ENCODE assay signal across 16 cellular contexts in genomic region chr2:96099861-96100798, GRCh38. TPM values are rescaled to one million over a fixed set of nuclear protein-coding genes. Genes with fewer than 3 reads are reported as not detected.
DNase-seq lines count a peak whose midpoint lies in the region; ATAC-seq and TF ChIP-seq lines count a peak whose summit lies in the region.
"Had no signal": no experiment of that assay in that cellular context is flagged by ENCODE, and none has a peak within 500 bp of the region (broad histone marks: within the 10 kb centered on the region; RNA-seq: fewer than 3 reads in every experiment).

No MANE protein-coding gene starts in this region.

- intact Hi-C loops in left ventricle myocardium superior (cut with micrococcal nuclease), result no loop called here
- intact Hi-C loops in A673 (cut with micrococcal nuclease; ENCODE audit: unreplicated experiment), result no loop called here

- no peak for ATAC-seq in activated CD4-positive, CD25-positive, alpha-beta regulatory T cell treated with anti-CD3 and anti-CD28 coated beads, Interleukin-2, amount 50 U/mL, for 24 hours
- ATAC-seq in left ventricle myocardium superior, result no peak
- peak; percentile 25 for ATAC-seq in stimulated activated effector memory CD8-positive, alpha-beta T cell treated with anti-CD3 and anti-CD28 coated beads, Interleukin-12 subunit alpha, Interleukin-12 subunit beta, amount 100 ng/mL, for 72 hours
- ATAC-seq in GM19328 (IDR thresholded peaks at IDR 0.05; ENCODE audit: unreplicated experiment), result no peak

- no peak overlapping the region for H3K4me3 Mint-ChIP-seq in stimulated activated effector memory CD8-positive, alpha-beta T cell treated with anti-CD3 and anti-CD28 coated beads, Interleukin-12 subunit alpha, Interleukin-12 subunit beta, amount 100 ng/mL, for 72 hours

- H3K9me3 Mint-ChIP-seq in stimulated activated effector memory CD8-positive, alpha-beta T cell treated with anti-CD3 and anti-CD28 coated beads, Interleukin-12 subunit alpha, Interleukin-12 subunit beta, amount 100 ng/mL, for 72 hours, result peaks cover 3% of the 10 kb centered on the region

- POLR2A ChIA-PET in A673 (lab: Charles Lee; ENCODE audit: low non-redundant PET), result no interaction called here

- H3K27me3 ChIP-seq in SJCRH30 (no peaks in the 10 kb centered on the region), A673 (replicated peaks; ENCODE audit: insufficient read depth, low read depth, low read length, poor library complexity) (no peaks in the 10 kb centered on the region)
- H3K27me3 ChIP-seq: hepatocyte had no signal

- H3K36me3 Mint-ChIP-seq in stimulated activated effector memory CD8-positive, alpha-beta T cell treated with anti-CD3 and anti-CD28 coated beads, Interleukin-12 subunit alpha, Interleukin-12 subunit beta, amount 100 ng/mL, for 72 hours, result no peaks in the 10 kb centered on the region

- no TSS peak for BruUV-seq in A673 (replicated peaks; lab: Mats Ljungman, UMichigan)

- no peaks in the 10 kb centered on the region for H3K36me3 ChIP-seq in SJCRH30
- H3K36me3 ChIP-seq in A673 (ENCODE audit: insufficient read depth, low read length, poor library complexity, severe bottlenecking), result no peaks in the 10 kb centered on the region

- CTCF ChIA-PET in A673 (lab: Charles Lee), result interaction anchor here (0.8 kb wide), 1 partner anchor 74 kb away, joined by 3 read pairs; no protein-coding TSS in a partner anchor

- H3K4me3 ChIP-seq in SJCRH30, result no peak overlapping the region
- H3K4me3 ChIP-seq in A673 (ENCODE audit: low read depth, low read length, poor library complexity, severe bottlenecking), result no peak overlapping the region
- H3K4me3 ChIP-seq: hepatocyte, SK-N-MC, skin epidermis had no signal

- H3K27ac ChIP-seq in SJCRH30 (no peak overlapping the region), A673 (ENCODE audit: low read depth, low read length, poor library complexity, severe bottlenecking) (no peak overlapping the region)
- H3K27ac ChIP-seq: hepatocyte, SK-N-MC, skin epidermis had no signal

- DNase-seq in activated CD4-positive, CD25-positive, alpha-beta regulatory T cell treated with anti-CD3 and anti-CD28 coated beads, Interleukin-2, amount 50 U/mL, for 72 hours, result peak; percentile 21
- peak; percentile 64 to 65 for DNase-seq in SJCRH30
- peak; percentile 24 for DNase-seq in left ventricle myocardium superior
- no peak for DNase-seq in stimulated activated effector memory CD8-positive, alpha-beta T cell treated with anti-CD3 and anti-CD28 coated beads, Interleukin-12 subunit alpha, Interleukin-12 subunit beta, amount 100 ng/mL, for 72 hours (ENCODE audit: low spot score in 2 of 2)
- no peak for DNase-seq in A673 (ENCODE audit: low spot score)
- no peak for DNase-seq in stimulated activated CD4-positive, alpha-beta T cell treated with anti-CD3 and anti-CD28 coated beads, Interleukin-12 subunit alpha, Interleukin-12 subunit beta, amount 100 ng/mL, for 4 hours
- DNase-seq: activated CD4-positive, alpha-beta T cell treated with anti-CD3 and anti-CD28 coated beads for 48 hours; amniotic stem cell; effector memory CD4-positive, alpha-beta T cell; NCI-H446 had no signal

- H3K9me3 ChIP-seq in SJCRH30 (replicated peaks), result no peaks in the 10 kb centered on the region
- no peaks in the 10 kb centered on the region for H3K9me3 ChIP-seq in A673 (ENCODE audit: low read depth, low read length, poor library complexity, severe bottlenecking)

- H3K4me1 ChIP-seq in SJCRH30, result peaks cover 5% of the 10 kb centered on the region; the same call in 1 of the 2 replicates
- no peaks in the 10 kb centered on the region for H3K4me1 ChIP-seq in A673 (ENCODE audit: insufficient read depth, low read length, poor library complexity, severe bottlenecking)

- no peaks in the 10 kb centered on the region for H3K4me1 Mint-ChIP-seq in stimulated activated effector memory CD8-positive, alpha-beta T cell treated with anti-CD3 and anti-CD28 coated beads, Interleukin-12 subunit alpha, Interleukin-12 subunit beta, amount 100 ng/mL, for 72 hours

- no peak for TF ChIP-seq CTCF in A673 (conservative IDR thresholded peaks at IDR 0.05; ENCODE audit: low read depth, low read length)

- H3K27ac Mint-ChIP-seq in stimulated activated effector memory CD8-positive, alpha-beta T cell treated with anti-CD3 and anti-CD28 coated beads, Interleukin-12 subunit alpha, Interleukin-12 subunit beta, amount 100 ng/mL, for 72 hours, result no peak overlapping the region

RNA-seq across cellular contexts. Expression of gene ADRA2B, which starts 16.2 kb away (rescaled TPM):
- not detected in 2 replicates for total RNA-seq in SJCRH30 (2014; rRNA removed; shearing (Covaris generic))
- total RNA-seq in left ventricle myocardium superior, result 5.0 TPM
- total RNA-seq in A673 (2021), result 0.11 TPM in 1 of 2 replicates, not detected in the other
- total RNA-seq: LHCN-M2 had no signal

RNA-seq across cellular contexts. Expression of gene ASTL, which starts 38.2 kb away (rescaled TPM):
- not detected in 2 replicates for total RNA-seq in SJCRH30 (2014; rRNA removed; shearing (Covaris generic))
- total RNA-seq in left ventricle myocardium superior (not detected), A673 (2021) (not detected in 2 replicates)
- total RNA-seq: hepatocyte, LHCN-M2 had no signal

RNA-seq across cellular contexts. Expression of gene DUSP2, which starts 45.1 kb away (rescaled TPM):
- total RNA-seq in SJCRH30 (2014; rRNA removed; shearing (Covaris generic)), result 0.67 and 1.0 TPM in 2 replicates
- 1.9 TPM for total RNA-seq in left ventricle myocardium superior
- total RNA-seq in A673 (2021), result 0.50 and 1.4 TPM in 2 replicates

Comparison
In these comparisons a context has a peak if more than half of its experiments do, and no peak if none do; other contexts are left out.
1. DNase-seq: peak in activated CD4-positive, CD25-positive, alpha-beta regulatory T cell treated with anti-CD3 and anti-CD28 coated beads, Interleukin-2, amount 50 U/mL, for 72 hours (single experiment), SJCRH30 (2 of 2) and left ventricle myocardium superior (single experiment); none in stimulated activated effector memory CD8-positive, alpha-beta T cell treated with anti-CD3 and anti-CD28 coated beads, Interleukin-12 subunit alpha, Interleukin-12 subunit beta, amount 100 ng/mL, for 72 hours (0 of 2), A673 (single experiment) and stimulated activated CD4-positive, alpha-beta T cell treated with anti-CD3 and anti-CD28 coated beads, Interleukin-12 subunit alpha, Interleukin-12 subunit beta, amount 100 ng/mL, for 4 hours (single experiment).